Comparison of ENCODE assay signal across 16 cellular contexts in genomic region chr3:128218476-128218829, GRCh38.
"Had no signal": no experiment of that assay in that cellular context is flagged by ENCODE, and none has a peak within 500 bp of the region (broad histone marks: within the 10 kb centered on the region; RNA-seq: fewer than 3 reads in every experiment).

No MANE protein-coding gene starts in this region.

- H3K4me3 ChIP-seq: adrenal gland, body of pancreas, right atrium auricular region, skin epidermis, upper lobe of right lung had no signal

- H3K36me3 ChIP-seq: adrenal gland, right atrium auricular region, upper lobe of right lung had no signal

- DNase-seq: activated B cell treated with CpG ODN at 0.5 μM for 24 hours; activated CD4-positive, alpha-beta T cell treated with anti-CD3 and anti-CD28 coated beads, Interleukin-2, amount 50 U/mL, for 1 hour; activated naive CD4-positive, alpha-beta T cell treated with anti-CD3 and anti-CD28 coated beads for 36 hours; activated T-cell treated with anti-CD3 and anti-CD28 coated beads for 4 hours; adrenal gland; body of pancreas; effector memory CD8-positive, alpha-beta T cell; hypothalamus; naive B cell; upper lobe of right lung had no signal

- H3K27ac Mint-ChIP-seq: activated B cell treated with CpG ODN at 0.5 μM for 24 hours; effector memory CD8-positive, alpha-beta T cell; naive B cell had no signal

- H3K27ac ChIP-seq: adrenal gland, body of pancreas, epithelial cell of prostate, right atrium auricular region, skin epidermis, upper lobe of right lung had no signal

- H3K4me1 ChIP-seq: adrenal gland, body of pancreas had no signal

- H3K4me3 Mint-ChIP-seq: activated B cell treated with CpG ODN at 0.5 μM for 24 hours; activated naive CD4-positive, alpha-beta T cell treated with anti-CD3 and anti-CD28 coated beads for 36 hours; activated T-helper 17 cell treated with anti-CD3 and anti-CD28 coated beads, Interleukin-2, amount 50 U/mL, for 72 hours; central memory CD8-positive, alpha-beta T cell; effector memory CD8-positive, alpha-beta T cell; naive B cell; stimulated activated memory B cell treated with anti-CD40 and anti-IgM and Interleukin-4, amounts not matched to agents 10 μg/mL and 1 μg/mL and 100 μg/mL, for 72 hours had no signal

- H3K9me3 ChIP-seq: adrenal gland, body of pancreas had no signal

- H3K9me3 Mint-ChIP-seq: activated T-helper 17 cell treated with anti-CD3 and anti-CD28 coated beads, Interleukin-2, amount 50 U/mL, for 72 hours had no signal

- H3K27me3 ChIP-seq: adrenal gland, body of pancreas, right atrium auricular region, upper lobe of right lung had no signal

- H3K27me3 Mint-ChIP-seq: activated B cell treated with CpG ODN at 0.5 μM for 24 hours; activated T-helper 17 cell treated with anti-CD3 and anti-CD28 coated beads, Interleukin-2, amount 50 U/mL, for 72 hours; central memory CD8-positive, alpha-beta T cell; effector memory CD8-positive, alpha-beta T cell; naive B cell; stimulated activated memory B cell treated with anti-CD40 and anti-IgM and Interleukin-4, amounts not matched to agents 10 μg/mL and 1 μg/mL and 100 μg/mL, for 72 hours had no signal
